Comparison of ENCODE assay signal across 11 cellular contexts in the genomic region with DNA sequence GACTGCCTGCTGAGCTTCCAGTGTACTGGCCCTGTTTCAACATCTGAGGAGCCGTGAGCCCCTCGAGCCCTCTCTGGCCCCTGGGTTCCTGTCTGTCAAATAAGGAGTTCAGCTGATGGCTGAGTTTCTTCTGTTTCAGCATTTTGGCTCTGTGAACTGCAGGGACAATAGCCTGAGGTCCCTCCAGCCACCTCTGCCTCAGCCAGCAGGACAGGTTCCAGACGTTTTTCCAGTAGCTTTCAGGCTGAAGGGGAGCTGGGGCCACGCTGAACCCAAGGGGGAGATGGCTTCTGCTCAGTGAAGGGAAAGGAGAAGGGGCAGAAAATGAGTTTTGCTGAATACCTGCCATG. TPM values are rescaled to one million over a fixed set of nuclear protein-coding genes. Genes with fewer than 3 reads are reported as not detected.
DNase-seq lines count a peak whose midpoint lies in the region; ATAC-seq, FAIRE-seq and TF ChIP-seq lines count a peak whose summit lies in the region.
"Had no signal": no experiment of that assay in that cellular context is flagged by ENCODE, and none has a peak within 500 bp of the region (broad histone marks: within the 10 kb centered on the region; RNA-seq: fewer than 3 reads in every experiment).

No MANE protein-coding gene starts in this region.

- H3K4me1 ChIP-seq in left lung (peaks cover 39 to 91% of the 10 kb centered on the region in 2 donors), smooth muscle cell (ENCODE audit: low read depth) (peaks cover 8% of the 10 kb centered on the region), kidney (ENCODE audit: control insufficient read depth in 1 of 2, insufficient read depth in 1 of 2, low read depth in 1 of 2, low read length in 2 of 2) (peaks cover 26 to 42% of the 10 kb centered on the region in 2 donors)

- H3K9ac ChIP-seq in smooth muscle cell (ENCODE audit: low read depth) = no peak overlapping the region
- H3K9ac ChIP-seq in kidney (ENCODE audit: low read length in 2 of 2) = peak overlapping the region in 1 of 2 donors; percentile 49

- no peak for FAIRE-seq in kidney (lab: Jason Lieb, UNC)
- FAIRE-seq: bronchial epithelial cell had no signal

- peak overlapping the region; percentile 88 for H3K27ac Mint-ChIP-seq in activated T-helper 17 cell treated with anti-CD3 and anti-CD28 coated beads, Interleukin-2, amount 50 U/mL, for 72 hours

- no peak overlapping the region for H2AFZ ChIP-seq in smooth muscle cell (ENCODE audit: low read depth)

- peaks cover 97% of the 10 kb centered on the region for H4K20me1 ChIP-seq in smooth muscle cell (ENCODE audit: low read depth)

- H3K27ac ChIP-seq in left lung = peak overlapping the region; percentile 64 to 71
- peak overlapping the region; percentile 46 for H3K27ac ChIP-seq in smooth muscle cell (ENCODE audit: low read depth)
- H3K27ac ChIP-seq in kidney (ENCODE audit: low read depth in 2 of 2, low read length in 2 of 2) = peak overlapping the region in 1 of 2 donors; percentile 9

- peaks cover 12% of the 10 kb centered on the region for H3K36me3 Mint-ChIP-seq in activated T-helper 17 cell treated with anti-CD3 and anti-CD28 coated beads, Interleukin-2, amount 50 U/mL, for 72 hours (ENCODE audit: low read depth)

- peaks cover 42% of the 10 kb centered on the region for H3K4me1 Mint-ChIP-seq in activated T-helper 17 cell treated with anti-CD3 and anti-CD28 coated beads, Interleukin-2, amount 50 U/mL, for 72 hours

- no peaks in the 10 kb centered on the region for H3K9me3 ChIP-seq in left lung
- H3K9me3 ChIP-seq in smooth muscle cell (replicated peaks; ENCODE audit: low read depth) = no peaks in the 10 kb centered on the region
- no peaks in the 10 kb centered on the region for H3K9me3 ChIP-seq in kidney (ENCODE audit: control insufficient read depth in 1 of 2, low read length in 2 of 2)

- H3K4me3 ChIP-seq in left lung (no peak overlapping the region), smooth muscle cell (no peak overlapping the region), kidney (ENCODE audit: low read length in 2 of 2) (no peak overlapping the region)

- H3K27me3 ChIP-seq in left lung (no peaks in the 10 kb centered on the region), smooth muscle cell (ENCODE audit: low read depth) (no peaks in the 10 kb centered on the region)

- H3K4me3 Mint-ChIP-seq in activated T-helper 17 cell treated with anti-CD3 and anti-CD28 coated beads, Interleukin-2, amount 50 U/mL, for 72 hours = peak overlapping the region; percentile 65

- intact Hi-C loops in left lung (cut with DNase I) = no loop called here
- intact Hi-C loops in kidney (cut with DNase I) = no loop called here

- peaks cover 59% of the 10 kb centered on the region for H3K79me2 ChIP-seq in smooth muscle cell (ENCODE audit: low read depth)

- no peaks in the 10 kb centered on the region for H3K27me3 Mint-ChIP-seq in activated T-helper 17 cell treated with anti-CD3 and anti-CD28 coated beads, Interleukin-2, amount 50 U/mL, for 72 hours

- no peak for TF ChIP-seq CTCF in left lung (IDR thresholded peaks at IDR 0.05)
- no peak for TF ChIP-seq CTCF in smooth muscle cell (IDR thresholded peaks at IDR 0.05; ENCODE audit: borderline replicate concordance, insufficient read depth, poor library complexity, severe bottlenecking)
- no peak for TF ChIP-seq CTCF in kidney (IDR thresholded peaks at IDR 0.05; ENCODE audit: borderline replicate concordance, extremely low read depth, insufficient read depth)

- peak; percentile 85 for DNase-seq in ELF-1 (ENCODE audit: low read depth, low spot score)
- DNase-seq in left lung = no peak
- no peak for DNase-seq in smooth muscle cell (lab: John Stamatoyannopoulos, UW; ENCODE audit: unreplicated experiment)
- DNase-seq in kidney = no peak
- DNase-seq in Kasumi-1 (lab: John Stamatoyannopoulos, UW) = no peak
- DNase-seq: DMS153, NCI-H187 had no signal

- no peaks in the 10 kb centered on the region for H3K9me3 Mint-ChIP-seq in activated T-helper 17 cell treated with anti-CD3 and anti-CD28 coated beads, Interleukin-2, amount 50 U/mL, for 72 hours

- ATAC-seq in activated T-helper 17 cell treated with anti-CD3 and anti-CD28 coated beads, Interleukin-2, amount 50 U/mL, for 72 hours (replicated peaks) = no peak
- no peak for ATAC-seq in left lung
- no peak for ATAC-seq in GM21360 (IDR thresholded peaks at IDR 0.05; ENCODE audit: unreplicated experiment)
- no peak for ATAC-seq in HG03045 (IDR thresholded peaks at IDR 0.05; ENCODE audit: unreplicated experiment)

- 61% methylated on average over 4 of the region's 4 CpGs for WGBS in smooth muscle cell (ENCODE audit: low lambda C conversion rate)

- H3K36me3 ChIP-seq in left lung (peaks cover 0 to 11% of the 10 kb centered on the region in 2 donors), smooth muscle cell (ENCODE audit: low read depth) (no peaks in the 10 kb centered on the region), kidney (ENCODE audit: control insufficient read depth in 1 of 2, insufficient read depth in 2 of 2, low read length in 2 of 2) (peaks cover 0 to 3% of the 10 kb centered on the region in 2 donors)

- no peak overlapping the region for H3K4me2 ChIP-seq in smooth muscle cell

- peaks cover 6% of the 10 kb centered on the region for H3F3A ChIP-seq in smooth muscle cell (ENCODE audit: low read depth)

RNA-seq across cellular contexts. Expression of a gene that starts 5.4 kb away (rescaled TPM):
- 10 to 100 TPM in 1 of 2 donors, 1 to 10 TPM in 1; 8.2 to 15.0 TPM for total RNA-seq in activated T-helper 17 cell treated with anti-CD3 and anti-CD28 coated beads, Interleukin-2, amount 50 U/mL, for 72 hours
- total RNA-seq in left lung (10 to 100 TPM; 45.6 to 62.1 TPM), smooth muscle cell (15.1 and 19.2 TPM in 2 replicates), kidney (63.7 TPM)
- polyA plus RNA-seq in smooth muscle cell (16.9 and 17.9 TPM in 2 replicates), kidney (ENCODE audit: insufficient read depth, low read depth, low replicate concordance) (43.1 TPM)

RNA-seq across cellular contexts. Expression of a gene that starts 16.4 kb away (rescaled TPM):
- total RNA-seq in activated T-helper 17 cell treated with anti-CD3 and anti-CD28 coated beads, Interleukin-2, amount 50 U/mL, for 72 hours = 10 to 100 TPM; 24.3 to 36.1 TPM
- 1 to 10 TPM in 1 of 2 donors, under 1 TPM in 1; 0.99 to 4.0 TPM for total RNA-seq in left lung
- total RNA-seq in smooth muscle cell = 0.58 and 4.3 TPM in 2 replicates
- polyA plus RNA-seq in smooth muscle cell = 7.6 and 8.7 TPM in 2 replicates
- 0.63 TPM for total RNA-seq in kidney
- not detected for polyA plus RNA-seq in kidney (ENCODE audit: insufficient read depth, low read depth, low replicate concordance)
- total RNA-seq: bronchial epithelial cell had no signal
